ENCODE assay signal across 17 cellular contexts in the genomic region with DNA sequence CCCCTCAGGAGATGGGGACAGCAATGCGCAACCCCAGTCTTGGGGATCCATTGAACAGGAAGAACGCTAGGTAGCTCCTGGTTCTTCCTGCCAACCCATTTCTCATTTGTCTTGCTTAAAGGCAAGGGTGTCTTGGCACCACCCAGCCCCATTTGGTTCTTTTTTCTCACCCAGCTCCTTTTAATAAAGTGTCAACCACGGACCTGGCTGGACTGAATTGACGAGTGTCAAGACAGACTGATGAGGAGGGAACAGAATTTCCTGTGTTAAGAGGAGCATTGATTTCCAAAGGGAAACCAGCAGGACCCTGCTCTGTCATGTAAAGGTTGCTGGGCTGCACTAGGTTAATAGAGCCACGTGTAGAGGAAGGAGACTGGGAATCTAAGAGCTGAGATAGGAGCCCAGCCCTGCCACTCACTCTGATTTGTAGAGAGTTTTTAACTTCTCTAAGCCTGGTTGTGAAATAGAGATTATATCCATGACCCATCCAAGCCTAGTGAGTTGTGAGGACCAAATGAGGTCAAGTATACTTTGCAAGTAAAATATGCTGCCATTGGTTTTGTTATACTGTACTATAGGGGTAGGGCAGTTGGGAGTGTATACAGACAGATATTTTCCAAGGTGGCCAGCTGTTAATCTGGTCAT.
"Had no signal": no experiment of that assay in that cellular context is flagged by ENCODE, and none has a peak within 500 bp of the region (broad histone marks: within the 10 kb centered on the region; RNA-seq: fewer than 3 reads in every experiment).

No MANE protein-coding gene starts in this region.

- H3K4me3 Mint-ChIP-seq: activated naive CD8-positive, alpha-beta T cell treated with anti-CD3 and anti-CD28 coated beads, Interleukin-2, amount 10 ng/mL, durations not matched to agents 7 days and 5 days had no signal

- ATAC-seq: heart left ventricle had no signal

- H3K9me3 ChIP-seq: breast epithelium, heart left ventricle, thyroid gland, uterus had no signal

- H3K27me3 ChIP-seq: breast epithelium, heart left ventricle, thyroid gland, uterus had no signal

- H3K27me3 Mint-ChIP-seq: activated naive CD8-positive, alpha-beta T cell treated with anti-CD3 and anti-CD28 coated beads, Interleukin-2, amount 10 ng/mL, durations not matched to agents 7 days and 5 days had no signal

- H3K9ac ChIP-seq: parathyroid adenoma had no signal

- DNase-seq: activated CD4-positive, alpha-beta T cell treated with anti-CD3 and anti-CD28 coated beads, Interleukin-2, amount 50 U/mL, for 1 hour; activated CD4-positive, CD25-positive, alpha-beta regulatory T cell; activated effector memory CD4-positive, alpha-beta T cell treated with anti-CD3 and anti-CD28 coated beads, Interleukin-2, amount 50 U/mL, for 16 hours; activated naive CD8-positive, alpha-beta T cell treated with anti-CD3 and anti-CD28 coated beads, Interleukin-2, amount 10 ng/mL, durations not matched to agents 7 days and 5 days; activated T-cell treated with anti-CD3 and anti-CD28 coated beads, Interleukin-2, amount 50 U/mL, for 1 hour; aorta; heart left ventricle; kidney glomerular epithelial cell; retina; stimulated activated CD4-positive, alpha-beta T cell treated with anti-CD3 and anti-CD28 coated beads, Interleukin-15, amount 100 ng/mL, for 24 hours; stimulated activated CD4-positive, alpha-beta T cell treated with anti-CD3 and anti-CD28 coated beads, Interleukin-4, amount 100 ng/mL, for 24 hours; thyroid gland; uterus had no signal

- H3K4me1 ChIP-seq: breast epithelium, parathyroid adenoma, thyroid gland, uterus had no signal

- H3K4me3 ChIP-seq: breast epithelium, heart left ventricle, thyroid gland, uterus had no signal

- H3K36me3 ChIP-seq: breast epithelium, thyroid gland, uterus had no signal

- H3K27ac Mint-ChIP-seq: activated naive CD8-positive, alpha-beta T cell treated with anti-CD3 and anti-CD28 coated beads, Interleukin-2, amount 10 ng/mL, durations not matched to agents 7 days and 5 days had no signal

- H2AFZ ChIP-seq: parathyroid adenoma had no signal

- FAIRE-seq: frontal cortex, TTC549 had no signal

- H3K27ac ChIP-seq: breast epithelium, heart left ventricle, parathyroid adenoma, thyroid gland, uterus had no signal
